Comparison of ENCODE assay signal across 25 cellular contexts in the genomic region with DNA sequence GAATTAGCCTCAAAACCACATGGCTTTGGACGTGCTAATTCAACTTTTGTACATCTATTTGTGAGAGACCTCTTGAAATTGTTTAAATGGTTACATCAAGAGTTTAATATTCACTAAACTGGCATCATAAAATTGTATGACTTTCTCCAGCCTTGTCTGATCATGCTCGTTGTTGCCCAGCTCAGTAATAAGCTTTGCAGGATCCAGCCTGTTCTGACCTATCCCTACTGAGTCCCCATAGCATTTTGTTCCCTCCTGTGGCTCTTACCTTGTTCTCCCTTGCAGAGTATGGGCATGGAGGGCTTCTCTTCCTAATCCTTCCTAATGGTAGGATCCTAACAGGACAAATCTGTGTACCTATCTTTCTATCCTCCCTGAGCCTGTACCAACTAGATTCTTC. TPM values are rescaled to one million over a fixed set of nuclear protein-coding genes. Genes with fewer than 3 reads are reported as not detected.
A peak's percentile ranks its signal among the peaks of the same experiment; 100 is the strongest.
DNase-seq lines count a peak whose midpoint lies in the region; ATAC-seq lines count a peak whose summit lies in the region.
"Had no signal": no experiment of that assay in that cellular context is flagged by ENCODE, and none has a peak within 500 bp of the region (broad histone marks: within the 10 kb centered on the region; RNA-seq: fewer than 3 reads in every experiment).

No MANE protein-coding gene starts in this region.

- H3K4me3 Mint-ChIP-seq in activated naive CD8-positive, alpha-beta T cell: no peak overlapping the region
- H3K4me3 Mint-ChIP-seq in activated naive CD8-positive, alpha-beta T cell treated with anti-CD3 and anti-CD28 coated beads, Interleukin-2, amount 50 U/mL, for 24 hours: no peak overlapping the region
- no peak overlapping the region for H3K4me3 Mint-ChIP-seq in T-helper 17 cell
- H3K4me3 Mint-ChIP-seq in central memory CD8-positive, alpha-beta T cell: no peak overlapping the region
- H3K4me3 Mint-ChIP-seq in stimulated activated effector memory CD8-positive, alpha-beta T cell treated with anti-CD3 and anti-CD28 coated beads, Interleukin-12 subunit alpha, Interleukin-12 subunit beta, amount 100 ng/mL, for 72 hours: no peak overlapping the region
- H3K4me3 Mint-ChIP-seq: CD4-positive, alpha-beta T cell had no signal

- H3K36me3 Mint-ChIP-seq in activated naive CD8-positive, alpha-beta T cell: peaks cover 16% of the 10 kb centered on the region
- peaks cover 57% of the 10 kb centered on the region for H3K36me3 Mint-ChIP-seq in activated naive CD8-positive, alpha-beta T cell treated with anti-CD3 and anti-CD28 coated beads, Interleukin-2, amount 50 U/mL, for 24 hours (ENCODE audit: low read depth)
- peaks cover 9% of the 10 kb centered on the region for H3K36me3 Mint-ChIP-seq in T-helper 17 cell (ENCODE audit: low read depth)
- H3K36me3 Mint-ChIP-seq in central memory CD8-positive, alpha-beta T cell (ENCODE audit: insufficient read depth): peaks cover 54% of the 10 kb centered on the region
- peaks cover 96% of the 10 kb centered on the region for H3K36me3 Mint-ChIP-seq in stimulated activated effector memory CD8-positive, alpha-beta T cell treated with anti-CD3 and anti-CD28 coated beads, Interleukin-12 subunit alpha, Interleukin-12 subunit beta, amount 100 ng/mL, for 72 hours

- no peak for ATAC-seq in activated naive CD8-positive, alpha-beta T cell treated with anti-CD3 and anti-CD28 coated beads, Interleukin-2, amount 50 U/mL, for 24 hours
- ATAC-seq in T-helper 17 cell: no peak
- no peak for ATAC-seq in central memory CD8-positive, alpha-beta T cell (replicated peaks; ENCODE audit: extremely low read depth, poor library complexity, severe bottlenecking)
- no peak for ATAC-seq in stimulated activated effector memory CD8-positive, alpha-beta T cell treated with anti-CD3 and anti-CD28 coated beads, Interleukin-12 subunit alpha, Interleukin-12 subunit beta, amount 100 ng/mL, for 72 hours
- ATAC-seq: A549, Right ventricle myocardium inferior, SK-N-SH treated with all-trans-retinoic acid at 6 μM for 48 hours had no signal

- peak overlapping the region; percentile 29 for H3K27ac Mint-ChIP-seq in activated naive CD8-positive, alpha-beta T cell
- no peak overlapping the region for H3K27ac Mint-ChIP-seq in activated naive CD8-positive, alpha-beta T cell treated with anti-CD3 and anti-CD28 coated beads, Interleukin-2, amount 50 U/mL, for 24 hours
- peak overlapping the region; percentile 66 for H3K27ac Mint-ChIP-seq in T-helper 17 cell
- peak overlapping the region; percentile 44 for H3K27ac Mint-ChIP-seq in central memory CD8-positive, alpha-beta T cell (ENCODE audit: low read depth)
- H3K27ac Mint-ChIP-seq in stimulated activated effector memory CD8-positive, alpha-beta T cell treated with anti-CD3 and anti-CD28 coated beads, Interleukin-12 subunit alpha, Interleukin-12 subunit beta, amount 100 ng/mL, for 72 hours: peak overlapping the region; percentile 30
- H3K27ac Mint-ChIP-seq: CD4-positive, alpha-beta T cell had no signal

- H3K27me3 Mint-ChIP-seq in activated naive CD8-positive, alpha-beta T cell: no peaks in the 10 kb centered on the region
- no peaks in the 10 kb centered on the region for H3K27me3 Mint-ChIP-seq in activated naive CD8-positive, alpha-beta T cell treated with anti-CD3 and anti-CD28 coated beads, Interleukin-2, amount 50 U/mL, for 24 hours
- no peaks in the 10 kb centered on the region for H3K27me3 Mint-ChIP-seq in T-helper 17 cell
- H3K27me3 Mint-ChIP-seq in central memory CD8-positive, alpha-beta T cell: no peaks in the 10 kb centered on the region
- H3K27me3 Mint-ChIP-seq: CD4-positive, alpha-beta T cell had no signal

- H3K4me1 Mint-ChIP-seq in activated naive CD8-positive, alpha-beta T cell (ENCODE audit: low read depth): peaks cover 28% of the 10 kb centered on the region
- peaks cover 23% of the 10 kb centered on the region for H3K4me1 Mint-ChIP-seq in activated naive CD8-positive, alpha-beta T cell treated with anti-CD3 and anti-CD28 coated beads, Interleukin-2, amount 50 U/mL, for 24 hours
- H3K4me1 Mint-ChIP-seq in T-helper 17 cell: peaks cover 20% of the 10 kb centered on the region
- peaks cover 28% of the 10 kb centered on the region for H3K4me1 Mint-ChIP-seq in central memory CD8-positive, alpha-beta T cell
- peaks cover 10% of the 10 kb centered on the region for H3K4me1 Mint-ChIP-seq in stimulated activated effector memory CD8-positive, alpha-beta T cell treated with anti-CD3 and anti-CD28 coated beads, Interleukin-12 subunit alpha, Interleukin-12 subunit beta, amount 100 ng/mL, for 72 hours

- H3K9me3 ChIP-seq in T-helper 17 cell (ENCODE audit: control insufficient read depth, low read length, poor library complexity, severe bottlenecking): no peaks in the 10 kb centered on the region
- H3K9me3 ChIP-seq: A549; BLaER1 treated with 17β-estradiol and CSF1 and Interleukin-3, amounts not matched to agents 10 nM and 100 nM; SJCRH30 had no signal

- no peak for DNase-seq in activated naive CD8-positive, alpha-beta T cell treated with anti-CD3 and anti-CD28 coated beads, Interleukin-2, amount 50 U/mL, for 24 hours
- DNase-seq in T-helper 17 cell (no peak), pons (ENCODE audit: low spot score) (no peak), DMS 273 treated with DMSO at 0.1 percent for 48 hours (lab: John Stamatoyannopoulos, UW) (no peak)
- no peak for DNase-seq in central memory CD8-positive, alpha-beta T cell (ENCODE audit: low spot score in 2 of 2)
- no peak for DNase-seq in stimulated activated effector memory CD8-positive, alpha-beta T cell treated with anti-CD3 and anti-CD28 coated beads, Interleukin-12 subunit alpha, Interleukin-12 subunit beta, amount 100 ng/mL, for 72 hours (ENCODE audit: low spot score in 2 of 2)
- DNase-seq: AML-193; CD4-positive, alpha-beta T cell; DMS53; GOT3; HCEC 1CT; Kasumi-1; MV-4-11; NCI-H1105; NCI-H1436 treated with DMSO at 0.1 percent for 48 hours; NCI-H187 treated with DMSO at 0.1 percent for 48 hours; NCI-H2171 treated with DMSO at 0.1 percent for 48 hours; NCI-H524; NCI-H774; SJCRH30 had no signal

- no peaks in the 10 kb centered on the region for H3K9me3 Mint-ChIP-seq in activated naive CD8-positive, alpha-beta T cell (ENCODE audit: low read depth)
- no peaks in the 10 kb centered on the region for H3K9me3 Mint-ChIP-seq in activated naive CD8-positive, alpha-beta T cell treated with anti-CD3 and anti-CD28 coated beads, Interleukin-2, amount 50 U/mL, for 24 hours
- H3K9me3 Mint-ChIP-seq in central memory CD8-positive, alpha-beta T cell: no peaks in the 10 kb centered on the region
- no peaks in the 10 kb centered on the region for H3K9me3 Mint-ChIP-seq in stimulated activated effector memory CD8-positive, alpha-beta T cell treated with anti-CD3 and anti-CD28 coated beads, Interleukin-12 subunit alpha, Interleukin-12 subunit beta, amount 100 ng/mL, for 72 hours
- H3K9me3 Mint-ChIP-seq: CD4-positive, alpha-beta T cell had no signal

RNA-seq across cellular contexts. Expression of a gene that starts 6.3 kb away (rescaled TPM):
- total RNA-seq in T-helper 17 cell: 10 to 100 TPM; 26.2 to 34.6 TPM

RNA-seq across cellular contexts. Expression of a gene that starts 22.1 kb away (rescaled TPM):
- 10 to 100 TPM; 12.1 to 13.0 TPM for total RNA-seq in T-helper 17 cell

RNA-seq across cellular contexts. Expression of a gene that starts 24.9 kb away (rescaled TPM):
- 10 to 100 TPM; 10.6 to 11.5 TPM for total RNA-seq in T-helper 17 cell
